1 cellular context compared by ENCODE assay signal in genomic region chr6:72580950-72581349, GRCh38. TPM values are rescaled to one million over a fixed set of nuclear protein-coding genes. Genes with fewer than 3 reads are reported as not detected.
"Had no signal": no experiment of that assay in that cellular context is flagged by ENCODE, and none has a peak within 500 bp of the region (broad histone marks: within the 10 kb centered on the region; RNA-seq: fewer than 3 reads in every experiment).

No MANE protein-coding gene starts in this region.

RNA-seq across cellular contexts. Expression of gene KCNQ5, which starts 40.9 kb away (rescaled TPM):
- total RNA-seq: pulmonary artery endothelial cell had no signal
